In genomic region chr5:122004201-122004600, GRCh38 we compare ENCODE assay signal across 37 cellular contexts.
"Had no signal": no experiment of that assay in that cellular context is flagged by ENCODE, and none has a peak within 500 bp of the region (broad histone marks: within the 10 kb centered on the region; RNA-seq: fewer than 3 reads in every experiment).

No MANE protein-coding gene starts in this region.

- H3K4me1 ChIP-seq: ascending aorta, body of pancreas, breast epithelium had no signal

- H3K36me3 ChIP-seq: ascending aorta, brain microvascular endothelial cell, breast epithelium, WERI-Rb-1 had no signal

- DNase-seq: activated CD4-positive, alpha-beta memory T cell treated with anti-CD3 and anti-CD28 coated beads, Interleukin-2, amount 10 ng/mL, durations not matched to agents 7 days and 5 days; activated CD4-positive, alpha-beta T cell treated with anti-CD3 and anti-CD28 coated beads for 1 hour; activated CD4-positive, alpha-beta T cell treated with anti-CD3 and anti-CD28 coated beads for 36 hours; activated CD4-positive, alpha-beta T cell treated with anti-CD3 and anti-CD28 coated beads for 48 hours; activated CD4-positive, alpha-beta T cell treated with anti-CD3 and anti-CD28 coated beads, Interleukin-2, amount 10 ng/mL, durations not matched to agents 7 days and 5 days; activated CD4-positive, alpha-beta T cell treated with anti-CD3 and anti-CD28 coated beads, Interleukin-2, amount 50 U/mL, for 48 hours; activated CD4-positive, CD25-positive, alpha-beta regulatory T cell; activated CD8-positive, alpha-beta memory T cell treated with anti-CD3 and anti-CD28 coated beads for 24 hours; activated CD8-positive, alpha-beta memory T cell treated with anti-CD3 and anti-CD28 coated beads, Interleukin-2, amount 10 ng/mL, durations not matched to agents 7 days and 5 days; activated CD8-positive, alpha-beta memory T cell treated with anti-CD3 and anti-CD28 coated beads, Interleukin-2, amount 50 U/mL, for 48 hours; activated CD8-positive, alpha-beta T cell treated with anti-CD3 and anti-CD28 coated beads, Interleukin-2, amount 10 ng/mL, durations not matched to agents 7 days and 5 days; activated effector memory CD4-positive, alpha-beta T cell treated with Interleukin-2 at 50 U/mL for 16 hours; activated gamma-delta T cell; activated naive CD4-positive, alpha-beta T cell treated with anti-CD3 and anti-CD28 coated beads, Interleukin-2, amount 10 ng/mL, durations not matched to agents 7 days and 5 days; activated naive CD4-positive, alpha-beta T cell treated with Interleukin-2 at 50 U/mL for 16 hours; activated naive CD8-positive, alpha-beta T cell treated with anti-CD3 and anti-CD28 coated beads, Interleukin-2, amount 10 ng/mL, durations not matched to agents 7 days and 5 days; activated naive CD8-positive, alpha-beta T cell treated with anti-CD3 and anti-CD28 coated beads, Interleukin-2, amount 50 U/mL, for 24 hours; activated T-cell treated with anti-CD3 and anti-CD28 coated beads, Interleukin-2, amount 50 U/mL, for 24 hours; activated T-cell treated with anti-CD3 and anti-CD28 coated beads, Interleukin-2, amount 50 U/mL, for 48 hours; amygdala; anterior cingulate cortex; body of pancreas; brain microvascular endothelial cell; central memory CD4-positive, alpha-beta T cell; T-helper 2 cell; T-helper 9 cell; WERI-Rb-1 had no signal

- H3K4me1 Mint-ChIP-seq: activated naive CD4-positive, alpha-beta T cell treated with anti-CD3 and anti-CD28 coated beads, Interleukin-2, amount 10 ng/mL, durations not matched to agents 7 days and 5 days; activated naive CD8-positive, alpha-beta T cell treated with anti-CD3 and anti-CD28 coated beads, Interleukin-2, amount 10 ng/mL, durations not matched to agents 7 days and 5 days had no signal

- H3K27me3 ChIP-seq: ascending aorta, body of pancreas, brain microvascular endothelial cell, breast epithelium had no signal

- H3K4me3 ChIP-seq: ascending aorta, body of pancreas, breast epithelium had no signal

- H3K36me3 Mint-ChIP-seq: WTC11 had no signal

- H3K4me3 Mint-ChIP-seq: activated CD4-positive, alpha-beta memory T cell treated with anti-CD3 and anti-CD28 coated beads, Interleukin-2, amount 10 ng/mL, durations not matched to agents 7 days and 5 days; activated CD4-positive, alpha-beta T cell treated with anti-CD3 and anti-CD28 coated beads for 36 hours; activated CD4-positive, alpha-beta T cell treated with anti-CD3 and anti-CD28 coated beads, Interleukin-2, amount 10 ng/mL, durations not matched to agents 7 days and 5 days; activated CD8-positive, alpha-beta memory T cell treated with anti-CD3 and anti-CD28 coated beads, Interleukin-2, amount 10 ng/mL, durations not matched to agents 7 days and 5 days; activated CD8-positive, alpha-beta T cell treated with anti-CD3 and anti-CD28 coated beads, Interleukin-2, amount 10 ng/mL, durations not matched to agents 7 days and 5 days; activated naive CD4-positive, alpha-beta T cell treated with anti-CD3 and anti-CD28 coated beads, Interleukin-2, amount 10 ng/mL, durations not matched to agents 7 days and 5 days; activated naive CD8-positive, alpha-beta T cell; activated naive CD8-positive, alpha-beta T cell treated with anti-CD3 and anti-CD28 coated beads, Interleukin-2, amount 10 ng/mL, durations not matched to agents 7 days and 5 days; activated naive CD8-positive, alpha-beta T cell treated with anti-CD3 and anti-CD28 coated beads, Interleukin-2, amount 50 U/mL, for 24 hours; activated T-cell treated with anti-CD3 and anti-CD28 coated beads, Interleukin-2, amount 50 U/mL, for 24 hours; T-helper 1 cell treated with Interleukin-12 subunit alpha and Interleukin-12 subunit beta and Interleukin-4 antibody, amounts not matched to agents 30 μg/mL and 1 μg/mL, for 36 hours; T-helper 2 cell treated with Interferon-gamma antibody and Interleukin-4, amounts not matched to agents 5 μg/mL and 100 μg/mL, for 36 hours; WTC11 had no signal

- H3K27me3 Mint-ChIP-seq: activated CD4-positive, alpha-beta memory T cell treated with anti-CD3 and anti-CD28 coated beads, Interleukin-2, amount 10 ng/mL, durations not matched to agents 7 days and 5 days; activated CD4-positive, alpha-beta T cell treated with anti-CD3 and anti-CD28 coated beads for 36 hours; activated CD4-positive, alpha-beta T cell treated with anti-CD3 and anti-CD28 coated beads, Interleukin-2, amount 10 ng/mL, durations not matched to agents 7 days and 5 days; activated CD8-positive, alpha-beta memory T cell treated with anti-CD3 and anti-CD28 coated beads, Interleukin-2, amount 10 ng/mL, durations not matched to agents 7 days and 5 days; activated naive CD4-positive, alpha-beta T cell treated with anti-CD3 and anti-CD28 coated beads, Interleukin-2, amount 10 ng/mL, durations not matched to agents 7 days and 5 days; activated naive CD4-positive, alpha-beta T cell treated with anti-CD3 and anti-CD28 coated beads, Interleukin-2, amount 50 U/mL, for 24 hours; activated naive CD8-positive, alpha-beta T cell; activated naive CD8-positive, alpha-beta T cell treated with anti-CD3 and anti-CD28 coated beads, Interleukin-2, amount 10 ng/mL, durations not matched to agents 7 days and 5 days; activated naive CD8-positive, alpha-beta T cell treated with anti-CD3 and anti-CD28 coated beads, Interleukin-2, amount 50 U/mL, for 24 hours; activated T-cell treated with anti-CD3 and anti-CD28 coated beads, Interleukin-2, amount 50 U/mL, for 24 hours had no signal

- H3K9me3 Mint-ChIP-seq: activated CD4-positive, alpha-beta memory T cell treated with anti-CD3 and anti-CD28 coated beads, Interleukin-2, amount 10 ng/mL, durations not matched to agents 7 days and 5 days; activated naive CD4-positive, alpha-beta T cell treated with anti-CD3 and anti-CD28 coated beads, Interleukin-2, amount 10 ng/mL, durations not matched to agents 7 days and 5 days; activated naive CD4-positive, alpha-beta T cell treated with anti-CD3 and anti-CD28 coated beads, Interleukin-2, amount 50 U/mL, for 24 hours; activated T-helper 2 cell treated with anti-CD3 and anti-CD28 coated beads, Interferon-gamma antibody, Interleukin-2, Interleukin-4, amounts not matched to agents 10 μg/mL and 5 μg/mL and 100 μg/mL, durations not matched to agents 14 hours and 24 hours and 36 hours; T-helper 1 cell treated with Interleukin-12 subunit alpha and Interleukin-12 subunit beta and Interleukin-4 antibody, amounts not matched to agents 30 μg/mL and 1 μg/mL, for 36 hours; WTC11 had no signal

- H3K27ac ChIP-seq: ascending aorta, body of pancreas, brain microvascular endothelial cell, breast epithelium, WERI-Rb-1 had no signal

- FAIRE-seq: colon, TTC549 had no signal

- H3K9me3 ChIP-seq: ascending aorta, body of pancreas, breast epithelium had no signal

- H3K27ac Mint-ChIP-seq: activated CD4-positive, alpha-beta memory T cell treated with anti-CD3 and anti-CD28 coated beads, Interleukin-2, amount 10 ng/mL, durations not matched to agents 7 days and 5 days; activated CD4-positive, alpha-beta T cell treated with anti-CD3 and anti-CD28 coated beads for 36 hours; activated CD4-positive, alpha-beta T cell treated with anti-CD3 and anti-CD28 coated beads, Interleukin-2, amount 10 ng/mL, durations not matched to agents 7 days and 5 days; activated CD8-positive, alpha-beta memory T cell treated with anti-CD3 and anti-CD28 coated beads, Interleukin-2, amount 10 ng/mL, durations not matched to agents 7 days and 5 days; activated CD8-positive, alpha-beta T cell treated with anti-CD3 and anti-CD28 coated beads, Interleukin-2, amount 10 ng/mL, durations not matched to agents 7 days and 5 days; activated naive CD4-positive, alpha-beta T cell treated with anti-CD3 and anti-CD28 coated beads, Interleukin-2, amount 10 ng/mL, durations not matched to agents 7 days and 5 days; activated naive CD4-positive, alpha-beta T cell treated with anti-CD3 and anti-CD28 coated beads, Interleukin-2, amount 50 U/mL, for 24 hours; activated naive CD8-positive, alpha-beta T cell; activated naive CD8-positive, alpha-beta T cell treated with anti-CD3 and anti-CD28 coated beads, Interleukin-2, amount 10 ng/mL, durations not matched to agents 7 days and 5 days; activated naive CD8-positive, alpha-beta T cell treated with anti-CD3 and anti-CD28 coated beads, Interleukin-2, amount 50 U/mL, for 24 hours; activated T-cell treated with anti-CD3 and anti-CD28 coated beads, Interleukin-2, amount 50 U/mL, for 24 hours; activated T-helper 2 cell treated with anti-CD3 and anti-CD28 coated beads, Interferon-gamma antibody, Interleukin-2, Interleukin-4, amounts not matched to agents 10 μg/mL and 5 μg/mL and 100 μg/mL, durations not matched to agents 14 hours and 24 hours and 36 hours; T-helper 1 cell treated with Interleukin-12 subunit alpha and Interleukin-12 subunit beta and Interleukin-4 antibody, amounts not matched to agents 30 μg/mL and 1 μg/mL, for 36 hours; T-helper 2 cell treated with Interferon-gamma antibody and Interleukin-4, amounts not matched to agents 5 μg/mL and 100 μg/mL, for 36 hours; WTC11 had no signal
